Comparison of ENCODE assay signal across 4 cellular contexts in genomic region chr19:1050989-1051788, GRCh38.
TF ChIP-seq lines count a peak whose summit lies in the region.

No MANE protein-coding gene starts in this region.

TF ChIP-seq in SK-N-SH treated with all-trans-retinoic acid at 6 μM for 48 hours, 23 proteins besides CTCF, POLR2A, EP300 and RAD21:
- TF ChIP-seq ZFP3 (CRISPR knock-in tag; IDR thresholded peaks at IDR 0.05) (peak; percentile 99), ZC3H10 (CRISPR knock-in tag; IDR thresholded peaks at IDR 0.05) (no peak)

TF ChIP-seq in SK-N-SH, 30 proteins besides CTCF, POLR2A, EP300 and RAD21:
- TF ChIP-seq ELF1 (IDR thresholded peaks at IDR 0.05) (no peak), NFIC (IDR thresholded peaks at IDR 0.05; ENCODE audit: borderline replicate concordance) (no peak), EZH2phosphoT487 (IDR thresholded peaks at IDR 0.05; ENCODE audit: borderline replicate concordance, low read depth) (no peak), REST (IDR thresholded peaks at IDR 0.05; ENCODE audit: low read depth, low read length) (no peak), MEF2A (IDR thresholded peaks at IDR 0.05; ENCODE audit: borderline replicate concordance, low read depth) (no peak), SMC3 (IDR thresholded peaks at IDR 0.05; ENCODE audit: low read depth, low read length) (no peak), MXI1 (IDR thresholded peaks at IDR 0.05; ENCODE audit: low read depth, low read length) (no peak), RXRA (IDR thresholded peaks at IDR 0.05; ENCODE audit: borderline replicate concordance, low read depth) (no peak)
TF ChIP-seq in SK-N-SH: peak in this region for 0.

TF ChIP-seq in HEK293, 187 proteins besides CTCF, POLR2A, EP300 and RAD21:
- TF ChIP-seq ZNF391 (tag by site-specific recombination; IDR thresholded peaks at IDR 0.05; ENCODE audit: borderline replicate concordance, low read depth) (no peak), SCRT2 (tag by site-specific recombination; IDR thresholded peaks at IDR 0.05) (peak; percentile 68), PATZ1 (tag by site-specific recombination; IDR thresholded peaks at IDR 0.05) (no peak), ZNF10 (tag by site-specific recombination; IDR thresholded peaks at IDR 0.05) (no peak), ZNF133 (tag by site-specific recombination; IDR thresholded peaks at IDR 0.05) (no peak), HOXD13 (CRISPR knock-in tag; IDR thresholded peaks at IDR 0.05; ENCODE audit: borderline replicate concordance) (no peak), ZFP3 (tag by site-specific recombination; IDR thresholded peaks at IDR 0.05; ENCODE audit: low read depth) (peak; percentile 99)

TF ChIP-seq in K562, 482 proteins besides CTCF, POLR2A, EP300 and RAD21:
- TF ChIP-seq DPF2 (IDR thresholded peaks at IDR 0.05) (no peak), POLR2G (IDR thresholded peaks at IDR 0.05; ENCODE audit: low read depth, low read length) (peak; percentile 47; the same call in 1 of the 2 replicates), YY1 (IDR thresholded peaks at IDR 0.05; ENCODE audit: borderline replicate concordance in 1 of 3, control insufficient read depth in 1 of 3, extremely low read depth in 1 of 3, insufficient read depth in 3 of 3, insufficient read length in 1 of 3, insufficient replicate concordance in 2 of 3, low read depth in 1 of 3, low read length in 2 of 3) (peak in 1 of 3 experiments; percentile 13)
